1 cellular context compared by ENCODE assay signal in genomic region chr2:64638502-64639120, GRCh38.
TF ChIP-seq lines count a peak whose summit lies in the region.

No MANE protein-coding gene starts in this region.

TF ChIP-seq in WTC11, 78 proteins besides CTCF, POLR2A, EP300 and RAD21 (continued from another document):
- TF ChIP-seq PRRX2 (CRISPR knock-in tag; IDR thresholded peaks at IDR 0.05) = no peak
- TF ChIP-seq SMAD4 (CRISPR knock-in tag; IDR thresholded peaks at IDR 0.05) = no peak
- no peak for TF ChIP-seq ZNF512 (CRISPR knock-in tag; IDR thresholded peaks at IDR 0.05; ENCODE audit: borderline replicate concordance)
- TF ChIP-seq, protein P1, sequence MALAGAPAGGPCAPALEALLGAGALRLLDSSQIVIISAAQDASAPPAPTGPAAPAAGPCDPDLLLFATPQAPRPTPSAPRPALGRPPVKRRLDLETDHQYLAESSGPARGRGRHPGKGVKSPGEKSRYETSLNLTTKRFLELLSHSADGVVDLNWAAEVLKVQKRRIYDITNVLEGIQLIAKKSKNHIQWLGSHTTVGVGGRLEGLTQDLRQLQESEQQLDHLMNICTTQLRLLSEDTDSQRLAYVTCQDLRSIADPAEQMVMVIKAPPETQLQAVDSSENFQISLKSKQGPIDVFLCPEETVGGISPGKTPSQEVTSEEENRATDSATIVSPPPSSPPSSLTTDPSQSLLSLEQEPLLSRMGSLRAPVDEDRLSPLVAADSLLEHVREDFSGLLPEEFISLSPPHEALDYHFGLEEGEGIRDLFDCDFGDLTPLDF (CRISPR knock-in tag; IDR thresholded peaks at IDR 0.05) = no peak
- TF ChIP-seq SP1 (CRISPR knock-in tag; conservative IDR thresholded peaks at IDR 0.05) = no peak
- TF ChIP-seq, protein P2, sequence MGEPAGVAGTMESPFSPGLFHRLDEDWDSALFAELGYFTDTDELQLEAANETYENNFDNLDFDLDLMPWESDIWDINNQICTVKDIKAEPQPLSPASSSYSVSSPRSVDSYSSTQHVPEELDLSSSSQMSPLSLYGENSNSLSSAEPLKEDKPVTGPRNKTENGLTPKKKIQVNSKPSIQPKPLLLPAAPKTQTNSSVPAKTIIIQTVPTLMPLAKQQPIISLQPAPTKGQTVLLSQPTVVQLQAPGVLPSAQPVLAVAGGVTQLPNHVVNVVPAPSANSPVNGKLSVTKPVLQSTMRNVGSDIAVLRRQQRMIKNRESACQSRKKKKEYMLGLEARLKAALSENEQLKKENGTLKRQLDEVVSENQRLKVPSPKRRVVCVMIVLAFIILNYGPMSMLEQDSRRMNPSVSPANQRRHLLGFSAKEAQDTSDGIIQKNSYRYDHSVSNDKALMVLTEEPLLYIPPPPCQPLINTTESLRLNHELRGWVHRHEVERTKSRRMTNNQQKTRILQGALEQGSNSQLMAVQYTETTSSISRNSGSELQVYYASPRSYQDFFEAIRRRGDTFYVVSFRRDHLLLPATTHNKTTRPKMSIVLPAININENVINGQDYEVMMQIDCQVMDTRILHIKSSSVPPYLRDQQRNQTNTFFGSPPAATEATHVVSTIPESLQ (CRISPR knock-in tag; IDR thresholded peaks at IDR 0.05) = no peak
- TF ChIP-seq ATF1 (CRISPR knock-in tag; IDR thresholded peaks at IDR 0.05) = no peak
- no peak for TF ChIP-seq MLX (CRISPR knock-in tag; IDR thresholded peaks at IDR 0.05)
- TF ChIP-seq FOXK1 (CRISPR knock-in tag; IDR thresholded peaks at IDR 0.05) = no peak
- no peak for TF ChIP-seq ZSCAN18 (CRISPR knock-in tag; IDR thresholded peaks at IDR 0.05)
- TF ChIP-seq, protein P3, sequence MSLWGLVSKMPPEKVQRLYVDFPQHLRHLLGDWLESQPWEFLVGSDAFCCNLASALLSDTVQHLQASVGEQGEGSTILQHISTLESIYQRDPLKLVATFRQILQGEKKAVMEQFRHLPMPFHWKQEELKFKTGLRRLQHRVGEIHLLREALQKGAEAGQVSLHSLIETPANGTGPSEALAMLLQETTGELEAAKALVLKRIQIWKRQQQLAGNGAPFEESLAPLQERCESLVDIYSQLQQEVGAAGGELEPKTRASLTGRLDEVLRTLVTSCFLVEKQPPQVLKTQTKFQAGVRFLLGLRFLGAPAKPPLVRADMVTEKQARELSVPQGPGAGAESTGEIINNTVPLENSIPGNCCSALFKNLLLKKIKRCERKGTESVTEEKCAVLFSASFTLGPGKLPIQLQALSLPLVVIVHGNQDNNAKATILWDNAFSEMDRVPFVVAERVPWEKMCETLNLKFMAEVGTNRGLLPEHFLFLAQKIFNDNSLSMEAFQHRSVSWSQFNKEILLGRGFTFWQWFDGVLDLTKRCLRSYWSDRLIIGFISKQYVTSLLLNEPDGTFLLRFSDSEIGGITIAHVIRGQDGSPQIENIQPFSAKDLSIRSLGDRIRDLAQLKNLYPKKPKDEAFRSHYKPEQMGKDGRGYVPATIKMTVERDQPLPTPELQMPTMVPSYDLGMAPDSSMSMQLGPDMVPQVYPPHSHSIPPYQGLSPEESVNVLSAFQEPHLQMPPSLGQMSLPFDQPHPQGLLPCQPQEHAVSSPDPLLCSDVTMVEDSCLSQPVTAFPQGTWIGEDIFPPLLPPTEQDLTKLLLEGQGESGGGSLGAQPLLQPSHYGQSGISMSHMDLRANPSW (CRISPR knock-in tag; conservative IDR thresholded peaks at IDR 0.05; ENCODE audit: low read depth) = no peak
- no peak for TF ChIP-seq HMGA2 (CRISPR knock-in tag; IDR thresholded peaks at IDR 0.05)
